ENCODE assay signal across 9 cellular contexts in the genomic region with DNA sequence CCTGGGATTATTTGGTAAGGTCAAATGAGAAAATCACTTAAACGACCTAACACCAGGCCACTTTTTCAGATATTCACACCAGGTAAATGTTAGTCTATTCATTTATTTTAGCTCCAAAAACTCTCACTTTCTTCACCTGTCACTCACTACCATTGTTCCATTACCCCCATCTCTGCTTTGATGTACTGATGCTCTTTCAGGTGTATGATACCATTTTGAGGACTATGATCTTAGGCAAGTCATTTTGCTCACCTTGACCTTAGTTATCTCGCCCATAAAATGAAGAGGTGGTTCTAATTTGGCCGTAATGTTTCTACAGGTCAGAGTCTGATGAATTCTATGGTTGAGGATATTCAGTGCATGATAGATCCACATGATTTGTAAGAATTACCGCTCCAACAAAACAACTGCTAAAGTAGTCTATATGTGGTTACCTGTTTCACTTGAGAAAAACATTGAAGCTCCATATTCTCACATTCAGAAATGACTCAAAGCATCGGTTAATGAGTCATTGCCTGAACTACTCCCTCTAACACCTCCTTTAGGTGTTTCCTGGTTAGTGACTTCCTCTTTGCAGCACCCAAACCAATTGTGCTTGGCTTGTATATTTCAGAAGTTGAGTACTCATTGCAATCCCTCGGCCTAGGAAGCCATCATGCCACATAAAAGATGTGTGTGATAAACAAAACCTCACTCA. TPM values are rescaled to one million over a fixed set of nuclear protein-coding genes. Genes with fewer than 3 reads are reported as not detected.
A peak's percentile ranks its signal among the peaks of the same experiment; 100 is the strongest.
DNase-seq lines count a peak whose midpoint lies in the region; ATAC-seq and TF ChIP-seq lines count a peak whose summit lies in the region.
"Had no signal": no experiment of that assay in that cellular context is flagged by ENCODE, and none has a peak within 500 bp of the region (broad histone marks: within the 10 kb centered on the region; RNA-seq: fewer than 3 reads in every experiment).

No MANE protein-coding gene starts in this region.

- no peaks in the 10 kb centered on the region for H3K79me2 ChIP-seq in Karpas-422 (ENCODE audit: low read length)

- H3K9me3 ChIP-seq in T-helper 17 cell (ENCODE audit: control insufficient read depth, low read length, poor library complexity, severe bottlenecking) (no peaks in the 10 kb centered on the region), Karpas-422 (ENCODE audit: low read length) (peaks cover 6% of the 10 kb centered on the region)

- H3K27me3 Mint-ChIP-seq in T-helper 17 cell: no peaks in the 10 kb centered on the region

- no peaks in the 10 kb centered on the region for H3K36me3 ChIP-seq in Karpas-422 (ENCODE audit: insufficient read depth, low read length)

- peaks cover 16% of the 10 kb centered on the region for H3K4me1 Mint-ChIP-seq in T-helper 17 cell

- peak; percentile 98 for ATAC-seq in HG03135 (IDR thresholded peaks at IDR 0.05; ENCODE audit: unreplicated experiment)
- peak; percentile 97 for ATAC-seq in T-helper 17 cell

- peak; percentile 66 for DNase-seq in NK-92 treated with Interleukin-12 subunit alpha and Interleukin-12 subunit beta, amount 100 ng/mL, for 24 hours (lab: John Stamatoyannopoulos, UW)
- DNase-seq in NK-92 (lab: John Stamatoyannopoulos, UW; ENCODE audit: unreplicated experiment): no peak
- DNase-seq in T-helper 17 cell: peak in 1 of 3 donors; percentile 12
- no peak for DNase-seq in epithelial cell of proximal tubule (ENCODE audit: low read depth)
- DNase-seq in Karpas-422: no peak
- DNase-seq in COLO668 (lab: John Stamatoyannopoulos, UW; ENCODE audit: unreplicated experiment): no peak
- no peak for DNase-seq in COR-L47 (lab: John Stamatoyannopoulos, UW)

- H3K4me3 ChIP-seq in epithelial cell of proximal tubule (ENCODE audit: low read depth, low read length): no peak overlapping the region
- H3K4me3 ChIP-seq in Karpas-422 (ENCODE audit: low read length): no peak overlapping the region

- H3K4me2 ChIP-seq in Karpas-422 (ENCODE audit: low read depth, low read length, poor library complexity, severe bottlenecking): no peak overlapping the region

- no peaks in the 10 kb centered on the region for H3K27me3 ChIP-seq in Karpas-422 (ENCODE audit: low read length)

- no peaks in the 10 kb centered on the region for H4K20me1 ChIP-seq in Karpas-422 (ENCODE audit: insufficient read depth, low read depth, low read length)

- no peak overlapping the region for H3K27ac ChIP-seq in Karpas-422 (ENCODE audit: low read length)
- H3K27ac ChIP-seq: 22Rv1 had no signal

- no peak overlapping the region for H2AFZ ChIP-seq in Karpas-422 (ENCODE audit: low read length)

- TF ChIP-seq CTCF in epithelial cell of proximal tubule (conservative IDR thresholded peaks at IDR 0.05; ENCODE audit: low read depth, low read length): peak; percentile 2

- no peaks in the 10 kb centered on the region for H3K4me1 ChIP-seq in Karpas-422 (ENCODE audit: low read length)

- no peaks in the 10 kb centered on the region for H3K36me3 Mint-ChIP-seq in T-helper 17 cell (ENCODE audit: low read depth)

- H3K9ac ChIP-seq in Karpas-422 (ENCODE audit: low read length): no peak overlapping the region

- H3K9me2 ChIP-seq in Karpas-422 (replicated peaks; ENCODE audit: insufficient read depth, low read length): no peaks in the 10 kb centered on the region

- peak overlapping the region; percentile 68 for H3K4me3 Mint-ChIP-seq in T-helper 17 cell

- H3K27ac Mint-ChIP-seq in T-helper 17 cell: peak overlapping the region; percentile 95

RNA-seq across cellular contexts. Expression of gene DTHD1, which starts 4.5 kb away (rescaled TPM):
- under 1 TPM; 0.22 to 0.52 TPM for total RNA-seq in T-helper 17 cell
- not detected in 2 replicates for total RNA-seq in epithelial cell of proximal tubule
- not detected in 2 replicates for total RNA-seq in Karpas-422 (2014; rRNA removed; shearing (Covaris generic); ENCODE audit: low replicate concordance)

RNA-seq across cellular contexts. Expression of gene ARAP2, which starts 41.6 kb away (rescaled TPM):
- total RNA-seq in T-helper 17 cell (100 to 1,000 TPM in 1 of 2 donors, 10 to 100 TPM in 1; 82.4 to 104 TPM), epithelial cell of proximal tubule (8.7 and 10.1 TPM in 2 replicates)
- total RNA-seq in Karpas-422 (2014; rRNA removed; shearing (Covaris generic); ENCODE audit: low replicate concordance): 3.6 and 4.7 TPM in 2 replicates
